ENCODE assay signal across 16 cellular contexts in the genomic region with DNA sequence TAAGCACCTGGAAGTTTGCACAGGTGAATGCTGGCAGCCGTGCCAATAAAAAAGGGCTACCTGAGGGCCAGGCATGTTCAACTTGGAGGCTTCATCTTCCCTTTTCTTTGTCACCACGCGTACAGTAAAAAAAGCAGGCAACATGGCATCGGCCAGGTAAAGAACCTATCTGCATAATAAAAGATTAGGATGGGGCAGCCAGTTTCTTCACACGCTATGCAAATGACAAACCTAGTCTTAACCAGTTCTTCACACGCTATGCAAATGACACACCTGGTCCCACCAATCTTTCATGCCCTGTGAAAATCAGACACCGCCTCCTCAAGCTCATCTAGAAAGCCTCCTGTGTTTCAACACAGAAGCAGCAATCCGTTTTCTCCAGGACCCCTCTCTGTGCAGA.
A peak's percentile ranks its signal among the peaks of the same experiment; 100 is the strongest.
DNase-seq lines count a peak whose midpoint lies in the region; TF ChIP-seq lines count a peak whose summit lies in the region.
"Had no signal": no experiment of that assay in that cellular context is flagged by ENCODE, and none has a peak within 500 bp of the region (broad histone marks: within the 10 kb centered on the region; RNA-seq: fewer than 3 reads in every experiment).

No MANE protein-coding gene starts in this region.

- peaks cover 17% of the 10 kb centered on the region for H3K27me3 Mint-ChIP-seq in chondrocyte (ENCODE audit: low read depth)
- no peaks in the 10 kb centered on the region for H3K27me3 Mint-ChIP-seq in activated T-helper 2 cell treated with anti-CD3 and anti-CD28 coated beads, Interferon-gamma antibody, Interleukin-2, Interleukin-4, amounts not matched to agents 10 μg/mL and 5 μg/mL and 100 μg/mL, durations not matched to agents 14 hours and 24 hours and 36 hours (ENCODE audit: low read depth)
- H3K27me3 Mint-ChIP-seq: B cell; CD4-positive, CD25-positive, alpha-beta regulatory T cell had no signal

- no peaks in the 10 kb centered on the region for H3K9me3 Mint-ChIP-seq in chondrocyte (ENCODE audit: low read depth)
- no peaks in the 10 kb centered on the region for H3K9me3 Mint-ChIP-seq in activated T-helper 2 cell treated with anti-CD3 and anti-CD28 coated beads, Interferon-gamma antibody, Interleukin-2, Interleukin-4, amounts not matched to agents 10 μg/mL and 5 μg/mL and 100 μg/mL, durations not matched to agents 14 hours and 24 hours and 36 hours
- H3K9me3 Mint-ChIP-seq: CD4-positive, CD25-positive, alpha-beta regulatory T cell; HFFc6 had no signal

- no peak overlapping the region for H3K27ac Mint-ChIP-seq in chondrocyte (ENCODE audit: unreplicated experiment)
- no peak overlapping the region for H3K27ac Mint-ChIP-seq in activated T-helper 2 cell treated with anti-CD3 and anti-CD28 coated beads, Interferon-gamma antibody, Interleukin-2, Interleukin-4, amounts not matched to agents 10 μg/mL and 5 μg/mL and 100 μg/mL, durations not matched to agents 14 hours and 24 hours and 36 hours
- H3K27ac Mint-ChIP-seq: B cell; CD4-positive, CD25-positive, alpha-beta regulatory T cell; HFFc6 had no signal

- TF ChIP-seq CTCF in chondrocyte (IDR thresholded peaks at IDR 0.05): no peak

- peak; percentile 9 for DNase-seq in NCI-H510A treated with DMSO at 0.1 percent for 48 hours (lab: John Stamatoyannopoulos, UW)
- no peak for DNase-seq in NCI-H510A (lab: John Stamatoyannopoulos, UW)
- peak; percentile 84 for DNase-seq in NCI-H748 treated with DMSO at 0.1 percent for 48 hours (lab: John Stamatoyannopoulos, UW)
- peak; percentile 75 for DNase-seq in iPS DF 19.7 (ENCODE audit: low read depth, low spot score)
- DNase-seq in activated CD8-positive, alpha-beta memory T cell treated with anti-CD3 and anti-CD28 coated beads for 24 hours: no peak
- no peak for DNase-seq in chondrocyte (ENCODE audit: low spot score)
- DNase-seq in activated T-helper 2 cell treated with anti-CD3 and anti-CD28 coated beads, Interferon-gamma antibody, Interleukin-2, Interleukin-4, amounts not matched to agents 10 μg/mL and 5 μg/mL and 100 μg/mL, durations not matched to agents 14 hours and 24 hours and 36 hours (ENCODE audit: low spot score): no peak
- no peak for DNase-seq in NCI-H1092 (lab: John Stamatoyannopoulos, UW)
- DNase-seq: Caco-2; CD4-positive, CD25-positive, alpha-beta regulatory T cell; HFFc6; IMR-90; NCI-H1436; NCI-H2029 treated with DMSO at 0.1 percent for 48 hours; NCI-H2171 treated with DMSO at 0.1 percent for 48 hours had no signal

- intact Hi-C loops in activated T-helper 2 cell treated with anti-CD3 and anti-CD28 coated beads, Interferon-gamma antibody, Interleukin-2, Interleukin-4, amounts not matched to agents 10 μg/mL and 5 μg/mL and 100 μg/mL, durations not matched to agents 14 hours and 24 hours and 36 hours (cut with micrococcal nuclease): no loop called here

- H3K36me3 Mint-ChIP-seq in chondrocyte (ENCODE audit: low read depth): no peaks in the 10 kb centered on the region
- no peaks in the 10 kb centered on the region for H3K36me3 Mint-ChIP-seq in activated T-helper 2 cell treated with anti-CD3 and anti-CD28 coated beads, Interferon-gamma antibody, Interleukin-2, Interleukin-4, amounts not matched to agents 10 μg/mL and 5 μg/mL and 100 μg/mL, durations not matched to agents 14 hours and 24 hours and 36 hours (ENCODE audit: low read depth)
- H3K36me3 Mint-ChIP-seq: CD4-positive, CD25-positive, alpha-beta regulatory T cell had no signal

- no peaks in the 10 kb centered on the region for H3K4me1 Mint-ChIP-seq in chondrocyte (ENCODE audit: low read depth)
- peaks cover 6% of the 10 kb centered on the region for H3K4me1 Mint-ChIP-seq in activated T-helper 2 cell treated with anti-CD3 and anti-CD28 coated beads, Interferon-gamma antibody, Interleukin-2, Interleukin-4, amounts not matched to agents 10 μg/mL and 5 μg/mL and 100 μg/mL, durations not matched to agents 14 hours and 24 hours and 36 hours (ENCODE audit: low read depth)
- H3K4me1 Mint-ChIP-seq: B cell; CD4-positive, CD25-positive, alpha-beta regulatory T cell had no signal

- H3K4me3 Mint-ChIP-seq in chondrocyte (ENCODE audit: unreplicated experiment): no peak overlapping the region
- H3K4me3 Mint-ChIP-seq in activated T-helper 2 cell treated with anti-CD3 and anti-CD28 coated beads, Interferon-gamma antibody, Interleukin-2, Interleukin-4, amounts not matched to agents 10 μg/mL and 5 μg/mL and 100 μg/mL, durations not matched to agents 14 hours and 24 hours and 36 hours (ENCODE audit: low read depth): no peak overlapping the region
- H3K4me3 Mint-ChIP-seq: B cell; CD4-positive, CD25-positive, alpha-beta regulatory T cell; HFFc6 had no signal

Comparison
In these comparisons a context has a peak if more than half of its experiments do, and no peak if none do; other contexts are left out.
1. DNase-seq: peak in NCI-H510A treated with DMSO at 0.1 percent for 48 hours (single experiment), NCI-H748 treated with DMSO at 0.1 percent for 48 hours (single experiment) and iPS DF 19.7 (single experiment); none in NCI-H510A (single experiment), activated CD8-positive, alpha-beta memory T cell treated with anti-CD3 and anti-CD28 coated beads for 24 hours (single experiment), chondrocyte (single experiment), activated T-helper 2 cell treated with anti-CD3 and anti-CD28 coated beads, Interferon-gamma antibody, Interleukin-2, Interleukin-4, amounts not matched to agents 10 μg/mL and 5 μg/mL and 100 μg/mL, durations not matched to agents 14 hours and 24 hours and 36 hours (single experiment) and NCI-H1092 (single experiment).